ENCODE assay signal across 1 cellular context in genomic region chr4:152848508-152848907, GRCh38.
TF ChIP-seq lines count a peak whose summit lies in the region.

No MANE protein-coding gene starts in this region.

TF ChIP-seq in GM23338, 12 proteins besides CTCF, POLR2A, EP300 and RAD21 (continued from another document):
- TF ChIP-seq ZNF462 (CRISPR knock-in tag; IDR thresholded peaks at IDR 0.05) (no peak), NANOG (IDR thresholded peaks at IDR 0.05; ENCODE audit: borderline replicate concordance) (no peak), ZNF114 (CRISPR knock-in tag; IDR thresholded peaks at IDR 0.05) (no peak), EZH2phosphoT487 (IDR thresholded peaks at IDR 0.05; ENCODE audit: unreplicated experiment) (no peak), STAT1 (IDR thresholded peaks at IDR 0.05; ENCODE audit: unreplicated experiment) (no peak), EZH2 (IDR thresholded peaks at IDR 0.05; ENCODE audit: low read depth, unreplicated experiment) (no peak), ZNF331 (CRISPR knock-in tag; IDR thresholded peaks at IDR 0.05; ENCODE audit: low read depth) (no peak)
TF ChIP-seq in GM23338: peak in this region for 0.
